Comparison of ENCODE assay signal across 9 cellular contexts in genomic region chr10:6678211-6678803, GRCh38.
DNase-seq lines count a peak whose midpoint lies in the region; ATAC-seq, FAIRE-seq and TF ChIP-seq lines count a peak whose summit lies in the region.
"Had no signal": no experiment of that assay in that cellular context is flagged by ENCODE, and none has a peak within 500 bp of the region (broad histone marks: within the 10 kb centered on the region; RNA-seq: fewer than 3 reads in every experiment).

No MANE protein-coding gene starts in this region.

- FAIRE-seq in pancreas (lab: Jason Lieb, UNC) = peak; percentile 60
- FAIRE-seq: colon had no signal

- no peak overlapping the region for H3K4me3 Mint-ChIP-seq in activated T-cell treated with anti-CD3 and anti-CD28 coated beads, Interleukin-2, amount 50 U/mL, for 24 hours
- no peak overlapping the region for H3K4me3 Mint-ChIP-seq in type B pancreatic cell

- no peaks in the 10 kb centered on the region for H4K20me1 ChIP-seq in OCI-LY3 (ENCODE audit: insufficient read depth, low read length)

- no peaks in the 10 kb centered on the region for H3K9me3 ChIP-seq in OCI-LY3 (ENCODE audit: insufficient read depth, low read length)
- H3K9me3 ChIP-seq in pancreas = no peaks in the 10 kb centered on the region

- H3K36me3 ChIP-seq in OCI-LY3 (replicated peaks; ENCODE audit: low read depth, low read length) (no peaks in the 10 kb centered on the region), pancreas (no peaks in the 10 kb centered on the region)

- peaks cover 4% of the 10 kb centered on the region for H3K4me1 Mint-ChIP-seq in activated T-cell treated with anti-CD3 and anti-CD28 coated beads, Interleukin-2, amount 50 U/mL, for 24 hours (ENCODE audit: low read depth)
- peaks cover 4% of the 10 kb centered on the region for H3K4me1 Mint-ChIP-seq in type B pancreatic cell (ENCODE audit: unreplicated experiment)

- H3K27ac ChIP-seq in OCI-LY3 (ENCODE audit: low read length) (no peak overlapping the region), pancreas (no peak overlapping the region)

- H3K27me3 ChIP-seq in OCI-LY3 (ENCODE audit: low read depth, low read length) (peaks cover 25% of the 10 kb centered on the region), pancreas (peaks cover 0 to 5% (median 0%) of the 10 kb centered on the region in 4 donors)

- ATAC-seq in pancreas (peak; percentile 64 to 77 (median 73)), GM18868 (IDR thresholded peaks at IDR 0.05; ENCODE audit: unreplicated experiment) (no peak), HG03342 (IDR thresholded peaks at IDR 0.05; ENCODE audit: unreplicated experiment) (no peak)

- H3K4me3 ChIP-seq in GM12865 (ENCODE audit: low read depth, low read length) = no peak overlapping the region
- H3K4me3 ChIP-seq in OCI-LY3 (ENCODE audit: low read length) = no peak overlapping the region
- H3K4me3 ChIP-seq in fibroblast of villous mesenchyme (ENCODE audit: low read depth, low read length) = no peak overlapping the region
- H3K4me3 ChIP-seq in pancreas = no peak overlapping the region

- no peak overlapping the region for H3K9ac ChIP-seq in OCI-LY3 (ENCODE audit: low read length)

- H3K36me3 Mint-ChIP-seq in activated T-cell treated with anti-CD3 and anti-CD28 coated beads, Interleukin-2, amount 50 U/mL, for 24 hours (ENCODE audit: low read depth) = no peaks in the 10 kb centered on the region
- H3K36me3 Mint-ChIP-seq in type B pancreatic cell = no peaks in the 10 kb centered on the region

- no peak overlapping the region for H2AFZ ChIP-seq in OCI-LY3 (ENCODE audit: low read depth, low read length)

- H3K27me3 Mint-ChIP-seq in activated T-cell treated with anti-CD3 and anti-CD28 coated beads, Interleukin-2, amount 50 U/mL, for 24 hours = peaks cover 20% of the 10 kb centered on the region
- peaks cover 68% of the 10 kb centered on the region for H3K27me3 Mint-ChIP-seq in type B pancreatic cell

- TF ChIP-seq CTCF in GM12865 (IDR thresholded peaks at IDR 0.05; ENCODE audit: insufficient read depth, low read depth, low read length, missing control alignments) (peak; percentile 56), OCI-LY3 (IDR thresholded peaks at IDR 0.05; ENCODE audit: low read depth, low read length) (peak; percentile 69), fibroblast of villous mesenchyme (IDR thresholded peaks at IDR 0.05; ENCODE audit: insufficient read depth, low read depth, low read length) (peak; percentile 70), pancreas (IDR thresholded peaks at IDR 0.05) (peak; percentile 30 to 51 (median 41)), type B pancreatic cell (conservative IDR thresholded peaks at IDR 0.05) (peak; percentile 84)

- no peaks in the 10 kb centered on the region for H3K9me3 Mint-ChIP-seq in activated T-cell treated with anti-CD3 and anti-CD28 coated beads, Interleukin-2, amount 50 U/mL, for 24 hours
- no peaks in the 10 kb centered on the region for H3K9me3 Mint-ChIP-seq in type B pancreatic cell

- DNase-seq in GM12865 (ENCODE audit: low read depth) = peak; percentile 38
- peak; percentile 68 for DNase-seq in activated T-cell treated with anti-CD3 and anti-CD28 coated beads, Interleukin-2, amount 50 U/mL, for 24 hours
- DNase-seq in fibroblast of villous mesenchyme (ENCODE audit: low read depth) = peak; percentile 44
- peak in 5 of 6 donors; percentile 21 to 57 (median 25) for DNase-seq in pancreas
- no peak for DNase-seq in type B pancreatic cell (ENCODE audit: extremely low spot score, unreplicated experiment)

- H3K79me2 ChIP-seq in OCI-LY3 (ENCODE audit: low read length) = no peaks in the 10 kb centered on the region

- no peak overlapping the region for H3K27ac Mint-ChIP-seq in activated T-cell treated with anti-CD3 and anti-CD28 coated beads, Interleukin-2, amount 50 U/mL, for 24 hours
- no peak overlapping the region for H3K27ac Mint-ChIP-seq in type B pancreatic cell

- no peak overlapping the region for H3K4me2 ChIP-seq in OCI-LY3 (ENCODE audit: low read length)

- H3K4me1 ChIP-seq in OCI-LY3 (ENCODE audit: low read length) (peaks cover 7% of the 10 kb centered on the region), pancreas (no peaks in the 10 kb centered on the region)

- intact Hi-C loops in pancreas (cut with DNase I) = loop anchor here in 1 of 3 donors (10.0 kb wide), 1 partner anchor 254 kb away; no protein-coding TSS in a partner anchor

- WGBS in pancreas, 2 donors = 12 to 13% methylated on average over 9 of the region's 9 CpGs

Comparison
In these comparisons a context has a peak if more than half of its experiments do, and no peak if none do; other contexts are left out.
1. ATAC-seq: peak in pancreas (4 of 4); none in GM18868 (single experiment) and HG03342 (single experiment).
2. Peak in every context shown above with its lines, with median percentiles within 50 percentile points of each other: CTCF ChIP-seq.